Comparison of ENCODE assay signal across 10 cellular contexts in the genomic region with DNA sequence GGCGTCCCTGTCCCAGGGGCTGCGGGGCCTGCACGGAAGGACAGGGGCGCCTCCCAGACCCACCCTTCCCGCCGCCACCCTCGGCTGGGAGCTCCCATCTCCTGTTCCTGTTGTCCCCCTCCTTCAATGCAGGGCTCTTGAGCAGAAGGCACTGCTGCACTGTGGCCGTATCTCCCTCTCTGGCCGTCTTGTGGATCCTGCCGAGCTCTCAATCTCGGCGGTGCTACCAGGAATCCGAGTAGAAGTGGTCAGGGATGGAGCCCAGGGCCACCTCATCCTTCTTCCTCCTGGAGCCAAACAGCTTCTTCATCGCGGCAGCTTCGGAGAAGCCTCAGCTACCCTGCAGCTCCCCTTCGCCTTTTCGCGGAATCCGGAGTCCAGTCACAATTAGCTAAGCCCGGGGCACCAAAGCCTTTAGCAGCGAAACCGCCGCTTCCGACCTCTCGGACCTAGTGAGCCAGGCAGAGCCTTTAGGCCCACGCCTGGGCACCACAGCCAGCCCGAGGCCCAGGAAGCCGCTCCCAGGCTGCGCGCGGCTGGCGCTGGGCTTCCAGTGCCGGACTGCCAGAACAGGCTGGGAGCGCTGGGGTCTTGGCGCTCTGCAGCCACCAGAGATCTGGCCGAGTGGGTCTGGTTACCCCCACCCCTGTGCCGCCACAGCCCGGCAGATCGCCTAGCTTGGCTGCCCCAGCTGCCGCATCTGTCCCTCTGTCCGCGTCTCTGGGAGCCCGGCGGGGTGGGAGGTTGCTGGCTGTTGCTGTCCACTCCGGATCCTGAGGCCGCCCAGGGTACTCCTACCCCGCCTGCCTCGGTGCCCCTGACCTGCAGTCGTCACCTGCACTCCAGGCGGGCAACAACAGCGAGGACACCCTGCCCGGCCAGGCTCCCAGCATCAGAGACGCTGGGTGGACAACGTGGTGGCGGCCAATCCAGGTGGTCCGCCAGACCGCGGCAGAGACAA.
DNase-seq lines count a peak whose midpoint lies in the region; ATAC-seq and TF ChIP-seq lines count a peak whose summit lies in the region.
"Had no signal": no experiment of that assay in that cellular context is flagged by ENCODE, and none has a peak within 500 bp of the region (broad histone marks: within the 10 kb centered on the region; RNA-seq: fewer than 3 reads in every experiment).

No MANE protein-coding gene starts in this region.

- peak overlapping the region; percentile 51 for H3K4me2 ChIP-seq in neural cell (ENCODE audit: low read length)

- H3K36me3 ChIP-seq in esophagus squamous epithelium: no peaks in the 10 kb centered on the region
- H3K36me3 ChIP-seq in neural cell (ENCODE audit: insufficient read depth, low read length): no peaks in the 10 kb centered on the region

- peaks cover 5 to 77% (median 15%) of the 10 kb centered on the region in 4 donors for H3K27me3 ChIP-seq in esophagus squamous epithelium
- peaks cover 66% of the 10 kb centered on the region for H3K27me3 ChIP-seq in neural cell (ENCODE audit: insufficient read depth, low read depth, low read length)

- POLR2A ChIA-PET in GM10248 (lab: Yijun Ruan, JAX): no interaction called here

- H3K9ac ChIP-seq in neural cell (ENCODE audit: low read length): peak overlapping the region; percentile 48

- no peaks in the 10 kb centered on the region for H3F3A ChIP-seq in neural cell (ENCODE audit: insufficient read depth, low read length, poor library complexity, severe bottlenecking)

- H2AFZ ChIP-seq in neural cell (ENCODE audit: low read depth, low read length): peak overlapping the region; percentile 14

- no peak for TF ChIP-seq RAD21 in neural cell (conservative IDR thresholded peaks at IDR 0.05)

- H3K4me3 ChIP-seq in AG09309 (ENCODE audit: control insufficient read depth, low read depth, low read length) (peak overlapping the region; percentile 44), esophagus squamous epithelium (peak overlapping the region; percentile 12 to 59 (median 28)), neural cell (ENCODE audit: low read length) (peak overlapping the region; percentile 68)

- intact Hi-C loops in esophagus squamous epithelium (cut with DNase I): no loop called here

- WGBS in esophagus squamous epithelium, 2 donors: 18 to 28% methylated on average over 12 to 14 of the region's 59 CpGs

- H3K4me1 ChIP-seq in esophagus squamous epithelium: peaks cover 19 to 51% (median 24%) of the 10 kb centered on the region in 3 donors

- DNase-seq in AG09309 (ENCODE audit: low read depth): no peak
- peak; percentile 38 for DNase-seq in RPMI7951 (ENCODE audit: low read depth)
- no peak for DNase-seq in esophagus squamous epithelium (lab: John Stamatoyannopoulos, UW)
- DNase-seq in GM10248 (ENCODE audit: extremely low spot score): no peak
- no peak for DNase-seq in activated CD4-positive, alpha-beta T cell treated with anti-CD3 and anti-CD28 coated beads, Interleukin-2, amount 50 U/mL, for 1 hour
- DNase-seq in NCI-H1048 (lab: John Stamatoyannopoulos, UW): no peak
- DNase-seq: activated CD4-positive, alpha-beta T cell treated with anti-CD3 and anti-CD28 coated beads, Interleukin-2, amount 50 U/mL, for 48 hours; NCI-H187 had no signal

- TF ChIP-seq EP300 in neural cell (conservative IDR thresholded peaks at IDR 0.05; ENCODE audit: poor library complexity, severe bottlenecking): no peak

- H3K9me2 ChIP-seq in neural cell (ENCODE audit: insufficient read depth, low read length): no peaks in the 10 kb centered on the region

- ATAC-seq in GM18873 (IDR thresholded peaks at IDR 0.05; ENCODE audit: low FRiP score, unreplicated experiment): no peak

- TF ChIP-seq CTCF in AG09309 (IDR thresholded peaks at IDR 0.05; ENCODE audit: control insufficient read depth, insufficient read depth, low read depth, low read length, missing control alignments): no peak
- no peak for TF ChIP-seq CTCF in esophagus squamous epithelium (IDR thresholded peaks at IDR 0.05)
- TF ChIP-seq CTCF in neural cell (IDR thresholded peaks at IDR 0.05; ENCODE audit: poor library complexity, severe bottlenecking): no peak
- no peak for TF ChIP-seq CTCF in GM10248 (IDR thresholded peaks at IDR 0.05; ENCODE audit: control extremely low read depth, extremely low read depth, low read depth, missing control alignments)

- no peak for TF ChIP-seq POLR2A in esophagus squamous epithelium (IDR thresholded peaks at IDR 0.05)

- CTCF ChIA-PET in GM10248 (lab: Yijun Ruan, JAX): interaction anchor here (1.0 kb wide), 2 partner anchors 10 to 24 kb away, joined by 3 to 4 read pairs; no protein-coding TSS in a partner anchor

- H3K27ac ChIP-seq in esophagus squamous epithelium: no peak overlapping the region
- no peak overlapping the region for H3K27ac ChIP-seq in neural cell (ENCODE audit: low read length)

- no peaks in the 10 kb centered on the region for H4K20me1 ChIP-seq in neural cell (ENCODE audit: insufficient read depth)

- no peaks in the 10 kb centered on the region for H3K79me2 ChIP-seq in neural cell (replicated peaks; ENCODE audit: insufficient read depth, low read length)

- no peaks in the 10 kb centered on the region for H3K9me3 ChIP-seq in esophagus squamous epithelium
- H3K9me3 ChIP-seq in neural cell (ENCODE audit: low read length): no peaks in the 10 kb centered on the region

TF ChIP-seq in neural cell, 6 proteins besides CTCF, POLR2A, EP300 and RAD21:
- peak; percentile 28 for TF ChIP-seq EZH2 (IDR thresholded peaks at IDR 0.05; ENCODE audit: borderline replicate concordance, insufficient read depth, low read length, poor library complexity, severe bottlenecking)
- TF ChIP-seq, protein P1, sequence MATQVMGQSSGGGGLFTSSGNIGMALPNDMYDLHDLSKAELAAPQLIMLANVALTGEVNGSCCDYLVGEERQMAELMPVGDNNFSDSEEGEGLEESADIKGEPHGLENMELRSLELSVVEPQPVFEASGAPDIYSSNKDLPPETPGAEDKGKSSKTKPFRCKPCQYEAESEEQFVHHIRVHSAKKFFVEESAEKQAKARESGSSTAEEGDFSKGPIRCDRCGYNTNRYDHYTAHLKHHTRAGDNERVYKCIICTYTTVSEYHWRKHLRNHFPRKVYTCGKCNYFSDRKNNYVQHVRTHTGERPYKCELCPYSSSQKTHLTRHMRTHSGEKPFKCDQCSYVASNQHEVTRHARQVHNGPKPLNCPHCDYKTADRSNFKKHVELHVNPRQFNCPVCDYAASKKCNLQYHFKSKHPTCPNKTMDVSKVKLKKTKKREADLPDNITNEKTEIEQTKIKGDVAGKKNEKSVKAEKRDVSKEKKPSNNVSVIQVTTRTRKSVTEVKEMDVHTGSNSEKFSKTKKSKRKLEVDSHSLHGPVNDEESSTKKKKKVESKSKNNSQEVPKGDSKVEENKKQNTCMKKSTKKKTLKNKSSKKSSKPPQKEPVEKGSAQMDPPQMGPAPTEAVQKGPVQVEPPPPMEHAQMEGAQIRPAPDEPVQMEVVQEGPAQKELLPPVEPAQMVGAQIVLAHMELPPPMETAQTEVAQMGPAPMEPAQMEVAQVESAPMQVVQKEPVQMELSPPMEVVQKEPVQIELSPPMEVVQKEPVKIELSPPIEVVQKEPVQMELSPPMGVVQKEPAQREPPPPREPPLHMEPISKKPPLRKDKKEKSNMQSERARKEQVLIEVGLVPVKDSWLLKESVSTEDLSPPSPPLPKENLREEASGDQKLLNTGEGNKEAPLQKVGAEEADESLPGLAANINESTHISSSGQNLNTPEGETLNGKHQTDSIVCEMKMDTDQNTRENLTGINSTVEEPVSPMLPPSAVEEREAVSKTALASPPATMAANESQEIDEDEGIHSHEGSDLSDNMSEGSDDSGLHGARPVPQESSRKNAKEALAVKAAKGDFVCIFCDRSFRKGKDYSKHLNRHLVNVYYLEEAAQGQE (IDR thresholded peaks at IDR 0.05; ENCODE audit: borderline replicate concordance): no peak
